Comparison of ENCODE assay signal across 10 cellular contexts in genomic region chr2:145186303-145186702, GRCh38.
A peak's percentile ranks its signal among the peaks of the same experiment; 100 is the strongest.
DNase-seq lines count a peak whose midpoint lies in the region.
"Had no signal": no experiment of that assay in that cellular context is flagged by ENCODE, and none has a peak within 500 bp of the region (broad histone marks: within the 10 kb centered on the region; RNA-seq: fewer than 3 reads in every experiment).

No MANE protein-coding gene starts in this region.

- H3K4me1 ChIP-seq in GM23248 (ENCODE audit: insufficient read depth) (peaks cover 16% of the 10 kb centered on the region), SJCRH30 (no peaks in the 10 kb centered on the region)
- H3K4me1 ChIP-seq: stomach had no signal

- H3K4me3 ChIP-seq in GM23248, result no peak overlapping the region
- no peak overlapping the region for H3K4me3 ChIP-seq in SJCRH30
- H3K4me3 ChIP-seq: stomach had no signal

- no peak overlapping the region for H2AFZ ChIP-seq in GM23248

- H3K27ac ChIP-seq in GM23248 (no peak overlapping the region), SJCRH30 (no peak overlapping the region)
- H3K27ac ChIP-seq: stomach had no signal

- DNase-seq in AG20443 (ENCODE audit: low spot score), result peak; percentile 12
- DNase-seq in GM23248, result peak; percentile 40
- DNase-seq in SK-MEL-5 (ENCODE audit: low read depth, low spot score), result peak; percentile 63
- DNase-seq in iPS DF 19.7 (ENCODE audit: low read depth, low spot score), result peak; percentile 9
- DNase-seq in SJCRH30, result no peak
- no peak for DNase-seq in HCEC 1CT
- DNase-seq in CD1c-positive myeloid dendritic cell (ENCODE audit: extremely low spot score), result no peak
- DNase-seq in GF-D8 (lab: John Stamatoyannopoulos, UW), result no peak
- DNase-seq: CD8-positive, alpha-beta memory T cell; stomach had no signal

- H3K27me3 ChIP-seq in GM23248 (replicated peaks; ENCODE audit: insufficient read depth), result no peaks in the 10 kb centered on the region
- H3K27me3 ChIP-seq in SJCRH30, result no peaks in the 10 kb centered on the region
- H3K27me3 ChIP-seq: stomach had no signal

- no peaks in the 10 kb centered on the region for H3K79me2 ChIP-seq in GM23248 (ENCODE audit: insufficient read depth)

- no peak overlapping the region for H3K9ac ChIP-seq in GM23248

- no peaks in the 10 kb centered on the region for H4K20me1 ChIP-seq in GM23248 (ENCODE audit: insufficient read depth)

- WGBS in GM23248 (ENCODE audit: low coverage in 1 of 2, low lambda C conversion rate in 2 of 2, missing lambda C conversion rate in 2 of 2), 2 experiments, result 36 to 39% methylated on average over 4 of the region's 4 CpGs

- H3K9me2 ChIP-seq in GM23248 (ENCODE audit: insufficient read depth), result no peaks in the 10 kb centered on the region

- in situ Hi-C loops in GM23248 (cut with MboI) (no loop called here), SK-MEL-5 (cut with HindIII; ENCODE audit: low pct_unique_long_range_greater_than_20kb, low sequenced_read_pairs) (no loop called here)

- peaks cover 26% of the 10 kb centered on the region for H3F3A ChIP-seq in GM23248 (ENCODE audit: insufficient read depth)

- no peak overlapping the region for H3K4me2 ChIP-seq in GM23248 (ENCODE audit: unreplicated experiment)

- H3K9me3 ChIP-seq in GM23248 (ENCODE audit: low read depth), result no peaks in the 10 kb centered on the region
- no peaks in the 10 kb centered on the region for H3K9me3 ChIP-seq in SJCRH30 (replicated peaks)
- H3K9me3 ChIP-seq: stomach had no signal

- H3K36me3 ChIP-seq in GM23248 (ENCODE audit: low read depth) (no peaks in the 10 kb centered on the region), SJCRH30 (no peaks in the 10 kb centered on the region)
- H3K36me3 ChIP-seq: stomach had no signal

Comparison
In these comparisons a context has a peak if more than half of its experiments do, and no peak if none do; other contexts are left out.
1. DNase-seq: peak in AG20443 (single experiment), GM23248 (single experiment), SK-MEL-5 (single experiment) and iPS DF 19.7 (single experiment); none in SJCRH30 (0 of 2), HCEC 1CT (single experiment), CD1c-positive myeloid dendritic cell (single experiment) and GF-D8 (single experiment).